ENCODE assay signal across 22 cellular contexts in the genomic region with DNA sequence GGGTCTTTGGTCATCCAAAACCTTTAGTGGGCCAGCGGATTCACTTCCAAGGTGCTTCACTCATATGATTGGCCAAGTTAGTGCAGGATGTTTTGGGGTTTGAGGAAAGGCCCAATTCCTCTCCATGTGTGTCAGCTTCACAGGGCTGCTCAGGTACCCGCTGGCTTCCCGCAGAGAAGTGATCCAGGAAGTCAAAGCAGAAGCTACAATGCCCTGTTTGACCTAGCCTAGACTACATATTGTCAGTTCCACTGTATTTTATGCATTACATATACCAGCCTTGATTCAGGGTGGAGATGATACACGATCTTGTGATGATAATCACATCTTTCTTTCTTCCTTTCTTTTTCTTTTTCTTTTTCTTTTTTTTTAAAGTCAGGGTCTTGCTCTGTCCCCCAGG. TPM values are rescaled to one million over a fixed set of nuclear protein-coding genes. Genes with fewer than 3 reads are reported as not detected.
DNase-seq lines count a peak whose midpoint lies in the region; ATAC-seq, FAIRE-seq and TF ChIP-seq lines count a peak whose summit lies in the region.
"Had no signal": no experiment of that assay in that cellular context is flagged by ENCODE, and none has a peak within 500 bp of the region (broad histone marks: within the 10 kb centered on the region; RNA-seq: fewer than 3 reads in every experiment).

No MANE protein-coding gene starts in this region.

- H3K4me3 ChIP-seq in A549 (no peak overlapping the region), H7 (ENCODE audit: insufficient read depth, low read depth, low read length) (no peak overlapping the region), subcutaneous abdominal adipose tissue (ENCODE audit: low read depth in 1 of 5, low read length in 5 of 5) (no peak overlapping the region)
- H3K4me3 ChIP-seq: BLaER1, GM23248 had no signal

- H3K27ac ChIP-seq in A549 = no peak overlapping the region
- peak overlapping the region; percentile 26 for H3K27ac ChIP-seq in subcutaneous abdominal adipose tissue (ENCODE audit: low read depth, low read length)
- H3K27ac ChIP-seq: BLaER1, GM23248 had no signal

- H3K27me3 Mint-ChIP-seq in memory B cell = no peaks in the 10 kb centered on the region
- H3K27me3 Mint-ChIP-seq: CD4-positive, alpha-beta memory T cell had no signal

- TF ChIP-seq EP300 in A549 (IDR thresholded peaks at IDR 0.05) = no peak

- TF ChIP-seq RAD21 in A549 (conservative IDR thresholded peaks at IDR 0.05 in 1 of 2, IDR thresholded peaks at IDR 0.05 in 1 of 2) = no peak

- H3K9ac ChIP-seq in subcutaneous abdominal adipose tissue (ENCODE audit: low read length in 5 of 5) = no peak overlapping the region
- H3K9ac ChIP-seq: BLaER1, GM23248 had no signal

- H3K36me3 ChIP-seq in H7 (replicated peaks; ENCODE audit: control insufficient read depth, insufficient read depth, low read length) (no peaks in the 10 kb centered on the region), subcutaneous abdominal adipose tissue (ENCODE audit: control insufficient read depth in 5 of 5, insufficient read depth in 5 of 5, low read length in 5 of 5) (no peaks in the 10 kb centered on the region)
- H3K36me3 ChIP-seq: BLaER1 had no signal

- TF ChIP-seq POLR2A in A549 (IDR thresholded peaks at IDR 0.05; ENCODE audit: low read length) = no peak

- H3K9me3 Mint-ChIP-seq in memory B cell = no peaks in the 10 kb centered on the region
- H3K9me3 Mint-ChIP-seq: CD14-positive monocyte, HFFc6, IgD-negative memory B cell had no signal

- no peak overlapping the region for H3K4me3 Mint-ChIP-seq in memory B cell
- H3K4me3 Mint-ChIP-seq: CD14-positive monocyte; CD4-positive, alpha-beta memory T cell; HFFc6 had no signal

- ATAC-seq in A549 (peak; percentile 23 to 51; a peak in 3 of 6 replicates), memory B cell (ENCODE audit: low read depth) (peak; percentile 41), GM21723 (IDR thresholded peaks at IDR 0.05; ENCODE audit: unreplicated experiment) (no peak), HG03432 (IDR thresholded peaks at IDR 0.05; ENCODE audit: unreplicated experiment) (no peak)
- ATAC-seq: HCT116 had no signal

- peaks cover 43% of the 10 kb centered on the region for H3K4me1 ChIP-seq in A549
- H3K4me1 ChIP-seq in subcutaneous abdominal adipose tissue (ENCODE audit: control insufficient read depth in 5 of 5, insufficient read depth in 5 of 5, low read length in 5 of 5) = peaks cover 2 to 35% (median 31%) of the 10 kb centered on the region in 5 donors

- WGBS in A549 (ENCODE audit: missing lambda C conversion rate) = 86% methylated on average over 4 of the region's 4 CpGs

- H3K36me3 Mint-ChIP-seq in memory B cell = no peaks in the 10 kb centered on the region
- H3K36me3 Mint-ChIP-seq: CD14-positive monocyte had no signal

- no peaks in the 10 kb centered on the region for H3K27me3 ChIP-seq in H7 (ENCODE audit: control insufficient read depth, insufficient read depth, low read length)
- H3K27me3 ChIP-seq in subcutaneous abdominal adipose tissue (ENCODE audit: control insufficient read depth in 5 of 5, insufficient read depth in 4 of 5, low read length in 5 of 5) = no peaks in the 10 kb centered on the region
- H3K27me3 ChIP-seq: BLaER1 had no signal

- POLR2A ChIA-PET in A549 (lab: Yijun Ruan, JAX) = no interaction called here

- no peaks in the 10 kb centered on the region for H3K9me3 ChIP-seq in A549
- H3K9me3 ChIP-seq in subcutaneous abdominal adipose tissue (ENCODE audit: control insufficient read depth in 5 of 5, low read length in 5 of 5) = no peaks in the 10 kb centered on the region

- H3K27ac Mint-ChIP-seq in memory B cell = no peak overlapping the region
- H3K27ac Mint-ChIP-seq: HFFc6 had no signal

- no peak for TF ChIP-seq CTCF in A549 (IDR thresholded peaks at IDR 0.05)

- DNase-seq in A549 (ENCODE audit: low read depth in 1 of 2, low spot score in 1 of 2) (no peak), H7 (peak; percentile 17), memory B cell (ENCODE audit: low spot score in 2 of 2) (no peak), ACHN (no peak)
- DNase-seq: 8988T; CD4-positive, alpha-beta memory T cell; DMS153; DMS79; GDM1; GM23248; HFFc6; KBM-7 had no signal

- no peak overlapping the region for H3K4me2 ChIP-seq in A549

- FAIRE-seq in A549 (lab: Jason Lieb, UNC) = no peak
- FAIRE-seq: GM12892, H54, HTR-8/SVneo had no signal

- H3K4me1 Mint-ChIP-seq in memory B cell = peaks cover 41% of the 10 kb centered on the region

- in situ Hi-C loops in ACHN (cut with HindIII; ENCODE audit: low pct_ligation_motif_present, low pct_unique_long_range_greater_than_20kb, low sequenced_read_pairs) = no loop called here

- CTCF ChIA-PET in A549 (lab: Yijun Ruan, JAX) = interaction anchor here (1.4 kb wide), 1 partner anchor 9 kb away, joined by 3 read pairs; no protein-coding TSS in a partner anchor

TF ChIP-seq in A549, 52 proteins besides CTCF, POLR2A, EP300 and RAD21:
- TF ChIP-seq GATA3 (IDR thresholded peaks at IDR 0.05; ENCODE audit: borderline replicate concordance) (no peak), MAFK (IDR thresholded peaks at IDR 0.05; ENCODE audit: partially characterized antibody) (no peak), NFE2L2 (conservative IDR thresholded peaks at IDR 0.05; ENCODE audit: low read length) (no peak), CHD4 (IDR thresholded peaks at IDR 0.05; ENCODE audit: borderline replicate concordance) (no peak), RARB (CRISPR knock-in tag; IDR thresholded peaks at IDR 0.05) (no peak), EHMT2 (IDR thresholded peaks at IDR 0.05; ENCODE audit: low read depth) (no peak), HEYL (CRISPR knock-in tag; IDR thresholded peaks at IDR 0.05) (no peak), ZNF302 (CRISPR knock-in tag; IDR thresholded peaks at IDR 0.05) (no peak), RFX5 (IDR thresholded peaks at IDR 0.05) (no peak)
- TF ChIP-seq, protein P1, sequence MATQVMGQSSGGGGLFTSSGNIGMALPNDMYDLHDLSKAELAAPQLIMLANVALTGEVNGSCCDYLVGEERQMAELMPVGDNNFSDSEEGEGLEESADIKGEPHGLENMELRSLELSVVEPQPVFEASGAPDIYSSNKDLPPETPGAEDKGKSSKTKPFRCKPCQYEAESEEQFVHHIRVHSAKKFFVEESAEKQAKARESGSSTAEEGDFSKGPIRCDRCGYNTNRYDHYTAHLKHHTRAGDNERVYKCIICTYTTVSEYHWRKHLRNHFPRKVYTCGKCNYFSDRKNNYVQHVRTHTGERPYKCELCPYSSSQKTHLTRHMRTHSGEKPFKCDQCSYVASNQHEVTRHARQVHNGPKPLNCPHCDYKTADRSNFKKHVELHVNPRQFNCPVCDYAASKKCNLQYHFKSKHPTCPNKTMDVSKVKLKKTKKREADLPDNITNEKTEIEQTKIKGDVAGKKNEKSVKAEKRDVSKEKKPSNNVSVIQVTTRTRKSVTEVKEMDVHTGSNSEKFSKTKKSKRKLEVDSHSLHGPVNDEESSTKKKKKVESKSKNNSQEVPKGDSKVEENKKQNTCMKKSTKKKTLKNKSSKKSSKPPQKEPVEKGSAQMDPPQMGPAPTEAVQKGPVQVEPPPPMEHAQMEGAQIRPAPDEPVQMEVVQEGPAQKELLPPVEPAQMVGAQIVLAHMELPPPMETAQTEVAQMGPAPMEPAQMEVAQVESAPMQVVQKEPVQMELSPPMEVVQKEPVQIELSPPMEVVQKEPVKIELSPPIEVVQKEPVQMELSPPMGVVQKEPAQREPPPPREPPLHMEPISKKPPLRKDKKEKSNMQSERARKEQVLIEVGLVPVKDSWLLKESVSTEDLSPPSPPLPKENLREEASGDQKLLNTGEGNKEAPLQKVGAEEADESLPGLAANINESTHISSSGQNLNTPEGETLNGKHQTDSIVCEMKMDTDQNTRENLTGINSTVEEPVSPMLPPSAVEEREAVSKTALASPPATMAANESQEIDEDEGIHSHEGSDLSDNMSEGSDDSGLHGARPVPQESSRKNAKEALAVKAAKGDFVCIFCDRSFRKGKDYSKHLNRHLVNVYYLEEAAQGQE (IDR thresholded peaks at IDR 0.05) = no peak

RNA-seq across cellular contexts. Expression of a gene that starts 32.1 kb away (rescaled TPM):
- polyA plus RNA-seq in A549 (2011; rRNA removed) = 171 and 204 TPM in 2 replicates
- 43.7 and 46.8 TPM in 2 replicates for polyA plus RNA-seq in A549 (2012; cell fraction: cytosol; rRNA removed)
- 57.8 and 99.2 TPM in 2 replicates for polyA plus RNA-seq in A549 (2012; cell fraction: nucleus; rRNA removed)
- 44.4 to 45.3 TPM (median 45.0 TPM) in 3 replicates for polyA plus RNA-seq in A549 (2017; fragmentation: RNase III; extraction: RNeasy Plus Mini Kit Qiagen cat#74134 plus additional on column Dnase treatment)
- 104 and 125 TPM in 2 replicates for polyA minus RNA-seq in A549 (2011; rRNA and poly(A)+ RNA removed)
- total RNA-seq in H7 (2014; rRNA removed; shearing (Covaris generic)) = 2.3 and 7.2 TPM in 2 replicates

Comparison
In these comparisons a context has a peak if more than half of its experiments do, and no peak if none do; other contexts are left out.
1. ATAC-seq: peak in A549 (2 of 2) and memory B cell (single experiment); none in GM21723 (single experiment) and HG03432 (single experiment).